ENCODE assay signal across 1 cellular context in the genomic region with DNA sequence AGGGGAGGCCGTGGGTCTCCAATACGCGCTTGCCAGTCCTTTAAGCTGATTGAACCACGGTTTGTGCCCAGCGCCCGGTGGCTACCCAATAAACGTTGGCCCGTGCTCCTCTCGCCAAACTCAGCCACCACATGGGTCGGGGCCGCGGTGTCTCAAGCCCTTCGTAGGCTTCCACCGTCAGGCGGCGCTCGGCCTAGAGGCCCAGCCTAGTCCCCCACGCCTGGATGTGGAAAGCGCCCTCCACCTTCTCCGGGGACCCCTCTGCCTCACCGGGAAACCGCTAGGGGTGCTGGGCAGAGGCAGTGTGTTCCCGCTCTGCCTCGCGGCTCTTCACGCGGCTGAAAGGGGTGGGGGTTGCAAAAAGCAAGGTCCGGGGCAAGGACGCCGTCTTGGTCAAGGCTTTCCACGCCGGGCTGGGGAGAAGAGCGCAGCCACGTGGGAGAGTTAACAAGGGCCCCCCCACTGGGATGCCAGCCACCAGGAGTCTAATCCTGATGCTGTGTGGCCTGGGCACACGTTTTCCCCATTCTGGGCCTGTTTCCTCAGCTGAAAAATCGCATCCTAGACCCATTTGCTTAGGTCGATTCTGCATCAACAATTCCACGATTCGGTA.
TF ChIP-seq lines count a peak whose summit lies in the region.

No MANE protein-coding gene starts in this region.

TF ChIP-seq in K562, 482 proteins besides CTCF, POLR2A, EP300 and RAD21 (continued from another document):
- TF ChIP-seq, protein P1, sequence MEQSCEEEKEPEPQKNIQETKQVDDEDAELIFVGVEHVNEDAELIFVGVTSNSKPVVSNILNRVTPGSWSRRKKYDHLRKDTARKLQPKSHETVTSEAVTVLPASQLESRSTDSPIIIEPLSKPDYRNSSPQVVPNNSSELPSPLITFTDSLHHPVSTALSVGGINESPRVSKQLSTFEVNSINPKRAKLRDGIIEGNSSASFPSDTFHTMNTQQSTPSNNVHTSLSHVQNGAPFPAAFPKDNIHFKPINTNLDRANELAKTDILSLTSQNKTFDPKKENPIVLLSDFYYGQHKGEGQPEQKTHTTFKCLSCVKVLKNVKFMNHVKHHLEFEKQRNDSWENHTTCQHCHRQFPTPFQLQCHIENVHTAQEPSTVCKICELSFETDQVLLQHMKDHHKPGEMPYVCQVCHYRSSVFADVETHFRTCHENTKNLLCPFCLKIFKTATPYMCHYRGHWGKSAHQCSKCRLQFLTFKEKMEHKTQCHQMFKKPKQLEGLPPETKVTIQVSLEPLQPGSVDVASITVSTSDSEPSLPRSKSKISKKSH (CRISPR knock-in tag; IDR thresholded peaks at IDR 0.05): no peak
- TF ChIP-seq FUS (optimal IDR thresholded peaks at IDR 0.05; ENCODE audit: low read depth, low read length): no peak
- no peak for TF ChIP-seq ETV1 (tag; conservative IDR thresholded peaks at IDR 0.05; ENCODE audit: low read depth)
- TF ChIP-seq ZSCAN32 (CRISPR knock-in tag; IDR thresholded peaks at IDR 0.05): no peak
- no peak for TF ChIP-seq GATAD2A (IDR thresholded peaks at IDR 0.05)
- TF ChIP-seq U2AF2 (optimal IDR thresholded peaks at IDR 0.05; ENCODE audit: low read depth, low read length): no peak
- TF ChIP-seq SP1 (CRISPR knock-in tag; IDR thresholded peaks at IDR 0.05): no peak
- TF ChIP-seq ZNF766 (CRISPR knock-in tag; conservative IDR thresholded peaks at IDR 0.05): no peak
- TF ChIP-seq L3MBTL2 (IDR thresholded peaks at IDR 0.05): peak; percentile 70
- TF ChIP-seq BRD9 (IDR thresholded peaks at IDR 0.05; ENCODE audit: low read depth, partially characterized antibody): no peak
- TF ChIP-seq NR2F6 (CRISPR knock-in tag; IDR thresholded peaks at IDR 0.05): no peak
- TF ChIP-seq, protein P2, sequence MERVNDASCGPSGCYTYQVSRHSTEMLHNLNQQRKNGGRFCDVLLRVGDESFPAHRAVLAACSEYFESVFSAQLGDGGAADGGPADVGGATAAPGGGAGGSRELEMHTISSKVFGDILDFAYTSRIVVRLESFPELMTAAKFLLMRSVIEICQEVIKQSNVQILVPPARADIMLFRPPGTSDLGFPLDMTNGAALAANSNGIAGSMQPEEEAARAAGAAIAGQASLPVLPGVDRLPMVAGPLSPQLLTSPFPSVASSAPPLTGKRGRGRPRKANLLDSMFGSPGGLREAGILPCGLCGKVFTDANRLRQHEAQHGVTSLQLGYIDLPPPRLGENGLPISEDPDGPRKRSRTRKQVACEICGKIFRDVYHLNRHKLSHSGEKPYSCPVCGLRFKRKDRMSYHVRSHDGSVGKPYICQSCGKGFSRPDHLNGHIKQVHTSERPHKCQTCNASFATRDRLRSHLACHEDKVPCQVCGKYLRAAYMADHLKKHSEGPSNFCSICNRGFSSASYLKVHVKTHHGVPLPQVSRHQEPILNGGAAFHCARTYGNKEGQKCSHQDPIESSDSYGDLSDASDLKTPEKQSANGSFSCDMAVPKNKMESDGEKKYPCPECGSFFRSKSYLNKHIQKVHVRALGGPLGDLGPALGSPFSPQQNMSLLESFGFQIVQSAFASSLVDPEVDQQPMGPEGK (CRISPR knock-in tag; IDR thresholded peaks at IDR 0.05; ENCODE audit: borderline replicate concordance): no peak
- no peak for TF ChIP-seq ZNF589 (CRISPR knock-in tag; IDR thresholded peaks at IDR 0.05; ENCODE audit: low read depth)
- no peak for TF ChIP-seq HIVEP1 (CRISPR knock-in tag; IDR thresholded peaks at IDR 0.05)
- TF ChIP-seq, protein P3, sequence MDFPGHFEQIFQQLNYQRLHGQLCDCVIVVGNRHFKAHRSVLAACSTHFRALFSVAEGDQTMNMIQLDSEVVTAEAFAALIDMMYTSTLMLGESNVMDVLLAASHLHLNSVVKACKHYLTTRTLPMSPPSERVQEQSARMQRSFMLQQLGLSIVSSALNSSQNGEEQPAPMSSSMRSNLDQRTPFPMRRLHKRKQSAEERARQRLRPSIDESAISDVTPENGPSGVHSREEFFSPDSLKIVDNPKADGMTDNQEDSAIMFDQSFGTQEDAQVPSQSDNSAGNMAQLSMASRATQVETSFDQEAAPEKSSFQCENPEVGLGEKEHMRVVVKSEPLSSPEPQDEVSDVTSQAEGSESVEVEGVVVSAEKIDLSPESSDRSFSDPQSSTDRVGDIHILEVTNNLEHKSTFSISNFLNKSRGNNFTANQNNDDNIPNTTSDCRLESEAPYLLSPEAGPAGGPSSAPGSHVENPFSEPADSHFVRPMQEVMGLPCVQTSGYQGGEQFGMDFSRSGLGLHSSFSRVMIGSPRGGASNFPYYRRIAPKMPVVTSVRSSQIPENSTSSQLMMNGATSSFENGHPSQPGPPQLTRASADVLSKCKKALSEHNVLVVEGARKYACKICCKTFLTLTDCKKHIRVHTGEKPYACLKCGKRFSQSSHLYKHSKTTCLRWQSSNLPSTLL (IDR thresholded peaks at IDR 0.05): no peak
- no peak for TF ChIP-seq ZNF23 (CRISPR knock-in tag; IDR thresholded peaks at IDR 0.05)
- no peak for TF ChIP-seq EGR1 (conservative IDR thresholded peaks at IDR 0.05)
- TF ChIP-seq ZNF398 (CRISPR knock-in tag; IDR thresholded peaks at IDR 0.05): no peak
